Comparison of ENCODE assay signal across 8 cellular contexts in the genomic region with DNA sequence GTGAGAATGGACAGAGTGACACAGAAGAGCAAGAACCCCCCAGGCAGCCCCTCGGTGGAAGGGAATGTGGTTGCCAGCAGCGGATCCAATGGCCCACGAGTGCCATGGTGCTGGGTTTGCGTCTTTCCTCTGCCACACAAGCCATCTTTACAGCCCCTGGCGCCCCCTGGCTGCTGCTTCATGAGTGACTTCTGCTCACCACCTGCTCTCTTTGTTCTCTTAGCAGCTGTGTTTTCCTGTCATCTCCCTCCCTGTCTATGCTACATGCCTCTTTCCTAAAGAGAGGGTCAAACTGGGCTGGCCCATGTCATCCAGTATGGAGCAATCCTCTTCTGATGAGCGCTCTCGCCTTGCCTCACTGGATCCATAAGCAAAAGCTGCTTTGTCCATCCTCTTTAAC.
DNase-seq lines count a peak whose midpoint lies in the region; ATAC-seq, FAIRE-seq and TF ChIP-seq lines count a peak whose summit lies in the region.

No MANE protein-coding gene starts in this region.

- no peaks in the 10 kb centered on the region for H3K36me3 Mint-ChIP-seq in MCF 10A (ENCODE audit: insufficient read depth, unreplicated experiment)
- no peaks in the 10 kb centered on the region for H3K36me3 Mint-ChIP-seq in activated naive CD8-positive, alpha-beta T cell treated with anti-CD3 and anti-CD28 coated beads, Interleukin-2, amount 10 ng/mL, durations not matched to agents 7 days and 5 days

- no peaks in the 10 kb centered on the region for H4K20me1 ChIP-seq in keratinocyte (ENCODE audit: control insufficient read depth, extremely low read depth, insufficient read depth, low read length)

- H3K4me1 Mint-ChIP-seq in MCF 10A (ENCODE audit: insufficient read depth, unreplicated experiment): no peaks in the 10 kb centered on the region
- no peaks in the 10 kb centered on the region for H3K4me1 Mint-ChIP-seq in activated naive CD8-positive, alpha-beta T cell treated with anti-CD3 and anti-CD28 coated beads, Interleukin-2, amount 10 ng/mL, durations not matched to agents 7 days and 5 days

- no peak overlapping the region for H3K27ac ChIP-seq in breast epithelium
- no peak overlapping the region for H3K27ac ChIP-seq in keratinocyte (ENCODE audit: control insufficient read depth, insufficient read depth, low read length)

- H3K4me3 Mint-ChIP-seq in MCF 10A (ENCODE audit: unreplicated experiment): no peak overlapping the region
- no peak overlapping the region for H3K4me3 Mint-ChIP-seq in activated naive CD8-positive, alpha-beta T cell treated with anti-CD3 and anti-CD28 coated beads, Interleukin-2, amount 10 ng/mL, durations not matched to agents 7 days and 5 days

- dilution Hi-C loops in keratinocyte (cut with MboI; ENCODE audit: extremely low pct_ligation_motif_present, low sequenced_read_pairs): no loop called here

- no peak overlapping the region for H3K4me3 ChIP-seq in breast epithelium
- H3K4me3 ChIP-seq in keratinocyte (ENCODE audit: control insufficient read depth in 2 of 3, extremely low read depth in 1 of 3, insufficient read depth in 2 of 3, low read depth in 1 of 3, low read length in 3 of 3): no peak overlapping the region

- no peak for FAIRE-seq in keratinocyte (lab: Jason Lieb, UNC)

- no peaks in the 10 kb centered on the region for H3K9me3 Mint-ChIP-seq in MCF 10A (ENCODE audit: unreplicated experiment)
- H3K9me3 Mint-ChIP-seq in activated naive CD8-positive, alpha-beta T cell treated with anti-CD3 and anti-CD28 coated beads, Interleukin-2, amount 10 ng/mL, durations not matched to agents 7 days and 5 days: no peaks in the 10 kb centered on the region

- no peak overlapping the region for H3K9ac ChIP-seq in keratinocyte (ENCODE audit: control insufficient read depth, extremely low read depth, insufficient read depth, low read length)

- CTCF ChIA-PET in MCF 10A (lab: Yijun Ruan, JAX): interaction anchor here (0.6 to 0.7 kb wide), 2 partner anchors 389 to 1317 kb away, joined by 3 read pairs; no protein-coding TSS in a partner anchor

- no peaks in the 10 kb centered on the region for H3K79me2 ChIP-seq in keratinocyte (ENCODE audit: control insufficient read depth, insufficient read depth, low read length)

- no peaks in the 10 kb centered on the region for H3K27me3 Mint-ChIP-seq in MCF 10A (ENCODE audit: insufficient read depth, unreplicated experiment)
- H3K27me3 Mint-ChIP-seq in activated naive CD8-positive, alpha-beta T cell treated with anti-CD3 and anti-CD28 coated beads, Interleukin-2, amount 10 ng/mL, durations not matched to agents 7 days and 5 days: peaks cover 3% of the 10 kb centered on the region

- intact Hi-C loops in MCF 10A (cut with micrococcal nuclease): loop anchor here (2.0 to 10.0 kb wide), 4 partner anchors 249 to 1075 kb away; partner anchors contain the start of gene PTGR3
- intact Hi-C loops in breast epithelium (cut with DNase I; ENCODE audit: low total_unique reads): no loop called here

- DNase-seq in MCF 10A (ENCODE audit: unreplicated experiment) (peak; percentile 69), breast epithelium (ENCODE audit: low spot score in 2 of 2) (no peak), NCI-H1105 (lab: John Stamatoyannopoulos, UW) (peak; percentile 2), keratinocyte (ENCODE audit: low read depth, low spot score) (no peak), superior temporal gyrus (ENCODE audit: extremely low spot score) (peak; percentile 51), mesenteric fat pad (ENCODE audit: low spot score) (no peak), GOT3 (lab: John Stamatoyannopoulos, UW) (no peak)
- DNase-seq in activated naive CD8-positive, alpha-beta T cell treated with anti-CD3 and anti-CD28 coated beads, Interleukin-2, amount 10 ng/mL, durations not matched to agents 7 days and 5 days: peak; percentile 53

- H3K4me1 ChIP-seq in breast epithelium (no peaks in the 10 kb centered on the region), keratinocyte (ENCODE audit: control insufficient read depth, extremely low read depth, insufficient read depth, low read length) (no peaks in the 10 kb centered on the region)

- ATAC-seq in activated naive CD8-positive, alpha-beta T cell treated with anti-CD3 and anti-CD28 coated beads, Interleukin-2, amount 10 ng/mL, durations not matched to agents 7 days and 5 days (ENCODE audit: low read depth): no peak

- TF ChIP-seq CTCF in MCF 10A (IDR thresholded peaks at IDR 0.05; ENCODE audit: unreplicated experiment) (peak; percentile 45), breast epithelium (IDR thresholded peaks at IDR 0.05) (peak in 1 of 3 donors; percentile 29), keratinocyte (optimal IDR thresholded peaks at IDR 0.05 in 1 of 3, IDR thresholded peaks at IDR 0.05 in 1 of 3, conservative IDR thresholded peaks at IDR 0.05 in 1 of 3; ENCODE audit: extremely low read depth in 1 of 3, insufficient read depth in 2 of 3, low read length in 3 of 3) (peak in 2 of 3 experiments; percentile 33 to 44)

- POLR2A ChIA-PET in MCF 10A (lab: Yijun Ruan, JAX): no interaction called here
- POLR2A ChIA-PET in activated naive CD8-positive, alpha-beta T cell treated with anti-CD3 and anti-CD28 coated beads, Interleukin-2, amount 10 ng/mL, durations not matched to agents 7 days and 5 days (lab: Charles Lee): no interaction called here

- H3K9me3 ChIP-seq in breast epithelium: no peaks in the 10 kb centered on the region
- H3K9me3 ChIP-seq in keratinocyte (ENCODE audit: control insufficient read depth, low read depth, low read length): peaks cover 4% of the 10 kb centered on the region

- H3K27me3 ChIP-seq in breast epithelium: no peaks in the 10 kb centered on the region
- no peaks in the 10 kb centered on the region for H3K27me3 ChIP-seq in keratinocyte (ENCODE audit: control insufficient read depth, extremely low read depth, insufficient read depth, low read length)

- no peak overlapping the region for H3K4me2 ChIP-seq in keratinocyte (ENCODE audit: control insufficient read depth, extremely low read depth, insufficient read depth, low read depth, low read length)

- H3K36me3 ChIP-seq in breast epithelium: no peaks in the 10 kb centered on the region
- H3K36me3 ChIP-seq in keratinocyte (ENCODE audit: control insufficient read depth in 2 of 2, extremely low read depth in 1 of 2, insufficient read depth in 2 of 2, low read length in 2 of 2): no peaks in the 10 kb centered on the region

- no peak for TF ChIP-seq POLR2A in breast epithelium (IDR thresholded peaks at IDR 0.05)

- no peaks in the 10 kb centered on the region for H3K9me1 ChIP-seq in keratinocyte (ENCODE audit: control insufficient read depth, extremely low read depth, insufficient read depth, low read length)

- H3K27ac Mint-ChIP-seq in MCF 10A (ENCODE audit: low read depth, unreplicated experiment): no peak overlapping the region
- H3K27ac Mint-ChIP-seq in activated naive CD8-positive, alpha-beta T cell treated with anti-CD3 and anti-CD28 coated beads, Interleukin-2, amount 10 ng/mL, durations not matched to agents 7 days and 5 days: no peak overlapping the region

- no TSS peak for BruUV-seq in MCF 10A (replicated peaks; lab: Mats Ljungman, UMichigan)

- no peak overlapping the region for H2AFZ ChIP-seq in keratinocyte (ENCODE audit: control insufficient read depth, low read length)

Comparison
In these comparisons a context has a peak if more than half of its experiments do, and no peak if none do; other contexts are left out.
1. DNase-seq: peak in MCF 10A (single experiment), NCI-H1105 (single experiment), activated naive CD8-positive, alpha-beta T cell treated with anti-CD3 and anti-CD28 coated beads, Interleukin-2, amount 10 ng/mL, durations not matched to agents 7 days and 5 days (single experiment) and superior temporal gyrus (single experiment); none in breast epithelium (0 of 2), keratinocyte (single experiment), mesenteric fat pad (single experiment) and GOT3 (single experiment).